In genomic region chr13:30306762-30307193, GRCh38 we compare ENCODE assay signal across 8 cellular contexts. TPM values are rescaled to one million over a fixed set of nuclear protein-coding genes. Genes with fewer than 3 reads are reported as not detected.
A peak's percentile ranks its signal among the peaks of the same experiment; 100 is the strongest.
DNase-seq lines count a peak whose midpoint lies in the region; ATAC-seq and TF ChIP-seq lines count a peak whose summit lies in the region.

No MANE protein-coding gene starts in this region.

- TF ChIP-seq CTCF in astrocyte of the spinal cord (IDR thresholded peaks at IDR 0.05; ENCODE audit: low read depth, low read length), result no peak

- peak overlapping the region; percentile 78 for H3K4me3 ChIP-seq in astrocyte of the spinal cord (ENCODE audit: low read depth, low read length)

- ATAC-seq in GM18517 (IDR thresholded peaks at IDR 0.05; ENCODE audit: unreplicated experiment), result peak; percentile 86
- ATAC-seq in HG03039 (IDR thresholded peaks at IDR 0.05; ENCODE audit: unreplicated experiment), result peak; percentile 72

- in situ Hi-C loops in astrocyte of the spinal cord (cut with HindIII; ENCODE audit: low sequenced_read_pairs), result no loop called here

- DNase-seq in NCI-H2081 (lab: John Stamatoyannopoulos, UW) (peak; percentile 88 to 91), T1000 (lab: John Stamatoyannopoulos, UW) (peak; percentile 78), astrocyte of the spinal cord (ENCODE audit: low read depth, low spot score) (peak; percentile 94), hypothalamus (lab: John Stamatoyannopoulos, UW) (peak in 39 of 51 donors; percentile 63 to 94 (median 87)), renal cortical epithelial cell (ENCODE audit: low read depth) (peak; percentile 75), cortex of kidney (lab: John Stamatoyannopoulos, UW) (no peak)

RNA-seq across cellular contexts. Expression of gene KATNAL1, which starts 0.6 kb away (rescaled TPM):
- total RNA-seq in renal cortical epithelial cell, result 21.5 and 36.3 TPM in 2 replicates
